2 cellular contexts compared by ENCODE assay signal in genomic region chr7:105438254-105438653, GRCh38.
A peak's percentile ranks its signal among the peaks of the same experiment; 100 is the strongest.
TF ChIP-seq lines count a peak whose summit lies in the region.

No MANE protein-coding gene starts in this region.

TF ChIP-seq in HEK293T, 16 proteins besides CTCF, POLR2A, EP300 and RAD21:
- TF ChIP-seq ELF4 (IDR thresholded peaks at IDR 0.05) (no peak), SP1 (IDR thresholded peaks at IDR 0.05) (no peak), PKNOX1 (IDR thresholded peaks at IDR 0.05) (peak; percentile 22; the same call in 1 of the 2 replicates)

TF ChIP-seq in K562, 482 proteins besides CTCF, POLR2A, EP300 and RAD21:
- TF ChIP-seq ZBTB2 (IDR thresholded peaks at IDR 0.05) (no peak), CBX8 (IDR thresholded peaks at IDR 0.05; ENCODE audit: borderline replicate concordance, extremely low read depth, low read depth, low read length, poor library complexity, severe bottlenecking) (no peak), PBX2 (CRISPR knock-in tag; IDR thresholded peaks at IDR 0.05; ENCODE audit: low read depth) (no peak), PBX2 (tag; conservative IDR thresholded peaks at IDR 0.05; ENCODE audit: low read depth) (peak; percentile 85), MBD1 (CRISPR knock-in tag; IDR thresholded peaks at IDR 0.05) (0 out of 2 replicates have a peak, but pooled peaks have one; percentile 38), ZSCAN29 (IDR thresholded peaks at IDR 0.05) (no peak), HOMEZ (CRISPR knock-in tag; IDR thresholded peaks at IDR 0.05) (no peak), ZNF41 (CRISPR knock-in tag; conservative IDR thresholded peaks at IDR 0.05) (no peak), ZNF655 (CRISPR knock-in tag; IDR thresholded peaks at IDR 0.05) (no peak), PKNOX1 (IDR thresholded peaks at IDR 0.05) (peak; percentile 91), MEIS2 (IDR thresholded peaks at IDR 0.05; ENCODE audit: partially characterized antibody) (peak; percentile 90), NFE2 (IDR thresholded peaks at IDR 0.05; ENCODE audit: low read depth) (no peak), ERF (CRISPR knock-in tag; IDR thresholded peaks at IDR 0.05) (no peak), PTBP1 (IDR thresholded peaks at IDR 0.05; ENCODE audit: low read depth, low read length) (no peak), PCBP2 (IDR thresholded peaks at IDR 0.05; ENCODE audit: low read depth, low read length, poor library complexity, severe bottlenecking) (no peak)
